In the genomic region with DNA sequence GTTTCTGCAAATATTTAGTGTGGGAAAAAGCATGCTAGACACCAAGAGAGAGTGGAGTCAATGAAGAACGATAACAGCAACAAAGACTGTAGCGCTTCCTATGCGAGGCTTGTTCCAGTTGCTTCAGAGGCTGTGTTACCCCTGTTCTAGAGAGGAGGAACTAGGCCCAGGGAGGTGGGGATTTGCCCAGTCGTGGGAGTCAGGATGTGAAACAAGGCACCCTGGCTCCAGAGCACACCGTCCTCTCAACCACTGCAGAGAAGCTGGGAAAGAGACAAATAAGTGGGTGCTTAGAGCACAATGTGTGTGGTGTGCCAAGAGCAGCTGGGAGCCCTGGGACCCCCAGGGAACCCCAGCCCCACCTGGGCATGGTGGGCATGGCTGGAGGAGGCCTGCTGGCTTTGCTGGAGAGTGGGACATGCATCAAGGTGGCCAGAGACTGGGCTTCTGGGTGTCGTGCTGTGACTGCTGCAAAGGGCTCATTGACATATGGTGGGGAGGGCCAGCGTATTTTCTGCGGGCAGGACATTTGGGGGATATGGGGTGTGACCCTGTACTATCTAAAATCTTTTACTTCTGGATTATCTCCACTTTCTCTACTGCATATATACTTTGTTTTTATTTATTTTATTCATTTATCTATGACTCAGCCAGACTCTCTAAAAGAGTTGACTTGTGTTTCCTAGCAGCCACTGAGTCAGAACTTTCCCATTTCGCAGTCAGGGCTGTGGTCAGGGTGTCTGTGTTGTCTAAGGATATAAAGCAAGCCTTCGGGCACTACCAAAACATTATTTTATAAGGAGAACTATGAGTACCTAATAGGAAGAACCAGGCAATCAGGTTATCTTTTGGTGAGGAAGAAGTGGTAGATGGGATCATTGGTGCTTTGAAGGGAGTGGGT, we compare ENCODE assay signal across 12 cellular contexts.
A peak's percentile ranks its signal among the peaks of the same experiment; 100 is the strongest.
DNase-seq lines count a peak whose midpoint lies in the region; FAIRE-seq and TF ChIP-seq lines count a peak whose summit lies in the region.
"Had no signal": no experiment of that assay in that cellular context is flagged by ENCODE, and none has a peak within 500 bp of the region (broad histone marks: within the 10 kb centered on the region; RNA-seq: fewer than 3 reads in every experiment).

No MANE protein-coding gene starts in this region.

- TF ChIP-seq CTCF in coronary artery (IDR thresholded peaks at IDR 0.05), result no peak

- H3K18ac ChIP-seq in mesenchymal stem cell (ENCODE audit: low read depth in 1 of 2, low read length in 2 of 2), result peak overlapping the region; percentile 40 to 61

- no peak overlapping the region for H3K4me3 ChIP-seq in coronary artery
- H3K4me3 ChIP-seq in mesenchymal stem cell (ENCODE audit: insufficient read depth in 1 of 2, low read depth in 1 of 2, low read length in 2 of 2), result no peak overlapping the region

- DNase-seq in AG08395 (ENCODE audit: low spot score) (peak; percentile 87), M059J (ENCODE audit: low read depth) (peak; percentile 97), coronary artery (ENCODE audit: low spot score) (no peak), mesenchymal stem cell (peak; percentile 96), DMS 273 (lab: John Stamatoyannopoulos, UW; ENCODE audit: unreplicated experiment) (no peak), iPS-NIHi7 (ENCODE audit: extremely low spot score) (no peak), frontal cortex (ENCODE audit: low spot score in 2 of 2) (no peak), DMS53 treated with DMSO at 0.1 percent for 48 hours (lab: John Stamatoyannopoulos, UW; ENCODE audit: unreplicated experiment) (no peak)
- DNase-seq: activated CD8-positive, alpha-beta memory T cell treated with anti-CD3 and anti-CD28 coated beads, Interleukin-2, amount 10 ng/mL, durations not matched to agents 7 days and 5 days; CD4-positive, CD25-positive, alpha-beta regulatory T cell; NCI-H1417 treated with DMSO at 0.1 percent for 48 hours had no signal

- H2AK5ac ChIP-seq in mesenchymal stem cell (ENCODE audit: low read length, severe bottlenecking), result peak overlapping the region; percentile 20

- 83% methylated on average over 6 of the region's 10 CpGs for WGBS in mesenchymal stem cell

- H3K27me3 ChIP-seq in mesenchymal stem cell (ENCODE audit: control insufficient read depth in 1 of 2, insufficient read depth in 1 of 2, low read length in 2 of 2), result no peaks in the 10 kb centered on the region
- H3K27me3 ChIP-seq: neutrophil had no signal

- peaks cover 30% of the 10 kb centered on the region for H3K4me1 ChIP-seq in mesenchymal stem cell (ENCODE audit: control insufficient read depth, insufficient read depth, low read depth, low read length)

- H3K27ac ChIP-seq in coronary artery, result peak overlapping the region; percentile 47 to 82
- peak overlapping the region; percentile 33 for H3K27ac ChIP-seq in mesenchymal stem cell (ENCODE audit: low read length, poor library complexity, severe bottlenecking)
- H3K27ac ChIP-seq: neutrophil had no signal

- H3K23ac ChIP-seq in mesenchymal stem cell (ENCODE audit: low read length in 2 of 2), result peak overlapping the region in 1 of 2 experiments; percentile 9

- H3K9ac ChIP-seq in mesenchymal stem cell (ENCODE audit: low read length), result peak overlapping the region; percentile 76

- peaks cover 20% of the 10 kb centered on the region for H3K79me1 ChIP-seq in mesenchymal stem cell (replicated peaks; ENCODE audit: low read length, poor library complexity, severe bottlenecking)

- no peak overlapping the region for H4K8ac ChIP-seq in mesenchymal stem cell (ENCODE audit: low read length)

- no peak overlapping the region for H2BK5ac ChIP-seq in mesenchymal stem cell (ENCODE audit: low read depth, low read length, poor library complexity, severe bottlenecking)

- H2AFZ ChIP-seq in mesenchymal stem cell (ENCODE audit: low read depth, low read length), result no peak overlapping the region

- H3K36me3 ChIP-seq in mesenchymal stem cell (ENCODE audit: control insufficient read depth in 1 of 2, insufficient read depth in 2 of 2, low read depth in 1 of 2, low read length in 2 of 2), result peaks cover 1 to 9% of the 10 kb centered on the region in 2 experiments
- H3K36me3 ChIP-seq: neutrophil had no signal

- no peak overlapping the region for H2BK15ac ChIP-seq in mesenchymal stem cell (ENCODE audit: low read depth, poor library complexity, severe bottlenecking)

- peak overlapping the region in 1 of 2 experiments; percentile 79 for H2BK12ac ChIP-seq in mesenchymal stem cell (ENCODE audit: low read length in 2 of 2)

- peak overlapping the region; percentile 43 for H4K91ac ChIP-seq in mesenchymal stem cell (ENCODE audit: low read length)

- FAIRE-seq in frontal cortex (lab: Jason Lieb, UNC), result no peak

- no peak overlapping the region for H3K14ac ChIP-seq in mesenchymal stem cell (ENCODE audit: low read length in 2 of 2)

- H3K4ac ChIP-seq in mesenchymal stem cell (ENCODE audit: low read depth in 1 of 2, low read length in 2 of 2), result no peak overlapping the region

- no peaks in the 10 kb centered on the region for H3K9me3 ChIP-seq in mesenchymal stem cell (ENCODE audit: control insufficient read depth, low read length)
- H3K9me3 ChIP-seq: neutrophil had no signal

- H2BK120ac ChIP-seq in mesenchymal stem cell (ENCODE audit: low read depth, low read length), result no peak overlapping the region

- H3K4me2 ChIP-seq in mesenchymal stem cell (ENCODE audit: low read length, poor library complexity, severe bottlenecking), result no peak overlapping the region

Comparison
In these comparisons a context has a peak if more than half of its experiments do, and no peak if none do; other contexts are left out.
1. DNase-seq: peak in AG08395 (single experiment), M059J (single experiment) and mesenchymal stem cell (single experiment); none in coronary artery (single experiment), DMS 273 (single experiment), iPS-NIHi7 (single experiment), frontal cortex (0 of 2) and DMS53 treated with DMSO at 0.1 percent for 48 hours (single experiment).